ENCODE assay signal across 8 cellular contexts in the genomic region with DNA sequence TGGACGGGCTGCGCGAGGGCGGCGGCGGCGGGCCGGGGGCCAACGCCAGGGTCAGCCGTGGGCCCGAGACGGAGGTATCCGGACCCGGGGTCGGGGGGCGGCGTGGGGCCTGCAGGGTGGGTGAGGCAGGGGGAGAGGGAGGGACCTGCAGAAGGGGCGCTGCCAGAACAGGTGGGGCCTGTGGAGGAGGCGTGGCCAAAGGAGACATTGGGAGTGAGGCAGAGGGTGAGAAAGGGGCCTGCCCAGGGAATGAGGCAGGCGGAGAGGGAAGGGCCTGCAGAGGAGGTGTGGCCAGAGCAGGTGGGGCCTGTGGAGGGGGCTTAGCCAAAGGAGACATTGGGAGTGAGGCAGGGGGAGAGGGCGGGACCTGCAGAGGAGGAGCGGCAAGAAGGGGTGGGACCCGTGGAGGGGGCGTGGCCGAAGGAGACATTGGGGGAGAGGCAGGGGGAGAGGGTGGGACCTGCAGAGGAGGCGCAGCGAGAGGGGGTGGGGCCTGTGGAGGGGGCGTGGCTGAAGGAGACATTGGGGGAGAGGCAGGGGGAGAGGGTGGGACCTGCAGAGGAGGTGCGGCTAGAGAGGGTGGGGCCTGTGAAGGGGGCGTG. TPM values are rescaled to one million over a fixed set of nuclear protein-coding genes. Genes with fewer than 3 reads are reported as not detected.
DNase-seq lines count a peak whose midpoint lies in the region; ATAC-seq and TF ChIP-seq lines count a peak whose summit lies in the region.

No MANE protein-coding gene starts in this region.

- no peak overlapping the region for H3K4me3 ChIP-seq in WERI-Rb-1 (ENCODE audit: low read depth, low read length)
- H3K4me3 ChIP-seq in effector memory CD4-positive, alpha-beta T cell (ENCODE audit: insufficient read depth, low read depth, low read length, poor library complexity, severe bottlenecking): peak overlapping the region; percentile 48
- peak overlapping the region; percentile 74 for H3K4me3 ChIP-seq in naive thymus-derived CD4-positive, alpha-beta T cell (ENCODE audit: low read length)

- no peaks in the 10 kb centered on the region for H3K36me3 Mint-ChIP-seq in IgD-negative memory B cell
- H3K36me3 Mint-ChIP-seq in naive thymus-derived CD4-positive, alpha-beta T cell: peaks cover 0 to 5% (median 0%) of the 10 kb centered on the region in 5 donors

- peak; percentile 25 for ATAC-seq in naive thymus-derived CD4-positive, alpha-beta T cell
- ATAC-seq in HG02973 (IDR thresholded peaks at IDR 0.05; ENCODE audit: unreplicated experiment): no peak

- no peaks in the 10 kb centered on the region for H3K9me3 ChIP-seq in WERI-Rb-1 (ENCODE audit: severe bottlenecking)
- no peaks in the 10 kb centered on the region for H3K9me3 ChIP-seq in effector memory CD4-positive, alpha-beta T cell (ENCODE audit: control insufficient read depth, low read length)
- H3K9me3 ChIP-seq in naive thymus-derived CD4-positive, alpha-beta T cell (ENCODE audit: control insufficient read depth in 2 of 3, low read length in 3 of 3): no peaks in the 10 kb centered on the region

- in situ Hi-C loops in Caki2 (cut with HindIII; ENCODE audit: low pct_unique_long_range_greater_than_20kb, low sequenced_read_pairs): no loop called here

- intact Hi-C loops in naive thymus-derived CD4-positive, alpha-beta T cell (cut with micrococcal nuclease): loop anchor here (1.0 to 5.0 kb wide), 8 partner anchors 8 to 191 kb away; partner anchors contain the start of genes MAP2K7 (in 2 of the 2), SNAPC2 (in 2 of the 2) and TIMM44 (in 1 of the 2)

- H3K27ac Mint-ChIP-seq in IgD-negative memory B cell: peak overlapping the region in 1 of 3 donors; percentile 16
- peak overlapping the region in 6 of 9 donors; percentile 23 to 66 (median 58) for H3K27ac Mint-ChIP-seq in naive thymus-derived CD4-positive, alpha-beta T cell

- H3K27me3 Mint-ChIP-seq in IgD-negative memory B cell: peaks cover 21% of the 10 kb centered on the region
- peaks cover 0 to 60% (median 8%) of the 10 kb centered on the region in 5 donors for H3K27me3 Mint-ChIP-seq in naive thymus-derived CD4-positive, alpha-beta T cell

- H3K4me1 ChIP-seq in effector memory CD4-positive, alpha-beta T cell (ENCODE audit: control insufficient read depth, insufficient read depth, low read length, poor library complexity, severe bottlenecking): peaks cover 52% of the 10 kb centered on the region
- H3K4me1 ChIP-seq in naive thymus-derived CD4-positive, alpha-beta T cell (ENCODE audit: control insufficient read depth in 2 of 2, insufficient read depth in 2 of 2, low read length in 2 of 2): peaks cover 16 to 26% of the 10 kb centered on the region in 2 donors

- peaks cover 55% of the 10 kb centered on the region for H3K36me3 ChIP-seq in WERI-Rb-1
- H3K36me3 ChIP-seq in effector memory CD4-positive, alpha-beta T cell (ENCODE audit: control insufficient read depth, insufficient read depth, low read length): no peaks in the 10 kb centered on the region
- H3K36me3 ChIP-seq in naive thymus-derived CD4-positive, alpha-beta T cell (ENCODE audit: control insufficient read depth in 2 of 3, insufficient read depth in 3 of 3, low read length in 3 of 3): no peaks in the 10 kb centered on the region

- H3K27me3 ChIP-seq in WERI-Rb-1 (ENCODE audit: insufficient read depth, low read depth, severe bottlenecking): no peaks in the 10 kb centered on the region
- H3K27me3 ChIP-seq in effector memory CD4-positive, alpha-beta T cell (replicated peaks; ENCODE audit: control insufficient read depth, insufficient read depth, low read length, poor library complexity, severe bottlenecking): peaks cover 19% of the 10 kb centered on the region
- H3K27me3 ChIP-seq in naive thymus-derived CD4-positive, alpha-beta T cell (ENCODE audit: control insufficient read depth in 2 of 2, insufficient read depth in 2 of 2, low read length in 2 of 2): peaks cover 0 to 2% of the 10 kb centered on the region in 2 donors

- peak overlapping the region; percentile 43 to 90 (median 71) for H3K4me3 Mint-ChIP-seq in IgD-negative memory B cell
- peak overlapping the region; percentile 64 to 87 (median 75) for H3K4me3 Mint-ChIP-seq in naive thymus-derived CD4-positive, alpha-beta T cell

- POLR2A ChIA-PET in naive thymus-derived CD4-positive, alpha-beta T cell (lab: Charles Lee): interaction anchor here (1.0 to 1.7 kb wide), 7 partner anchors 12 to 1445 kb away, joined by 3 to 16 read pairs (median 5); partner anchors contain the start of genes MAP2K7, SNAPC2, TIMM44 and ZNF557

- H3K4me1 Mint-ChIP-seq in IgD-negative memory B cell: peaks cover 11 to 23% (median 13%) of the 10 kb centered on the region in 3 donors
- H3K4me1 Mint-ChIP-seq in naive thymus-derived CD4-positive, alpha-beta T cell: peaks cover 21 to 40% (median 36%) of the 10 kb centered on the region in 7 donors

- DNase-seq in Caki2 (ENCODE audit: low read depth) (peak; percentile 95), WERI-Rb-1 (peak; percentile 71), globus pallidus (ENCODE audit: low spot score) (no peak), NCI-H2171 (lab: John Stamatoyannopoulos, UW) (no peak)
- peak; percentile 42 to 51 (median 47) for DNase-seq in effector memory CD4-positive, alpha-beta T cell
- DNase-seq in naive thymus-derived CD4-positive, alpha-beta T cell: peak in 6 of 9 donors; percentile 49 to 80 (median 74)

- H3K9me3 Mint-ChIP-seq in IgD-negative memory B cell: peaks cover 0 to 4% (median 0%) of the 10 kb centered on the region in 3 donors
- H3K9me3 Mint-ChIP-seq in naive thymus-derived CD4-positive, alpha-beta T cell: peaks cover 0 to 5% (median 0%) of the 10 kb centered on the region in 11 donors

- no peak overlapping the region for H3K27ac ChIP-seq in WERI-Rb-1
- peak overlapping the region; percentile 42 for H3K27ac ChIP-seq in effector memory CD4-positive, alpha-beta T cell (ENCODE audit: insufficient read depth, low read length, poor library complexity, severe bottlenecking)
- H3K27ac ChIP-seq in naive thymus-derived CD4-positive, alpha-beta T cell (ENCODE audit: low read depth, low read length): peak overlapping the region; percentile 49

- CTCF ChIA-PET in naive thymus-derived CD4-positive, alpha-beta T cell (lab: Charles Lee): interaction anchor here (0.8 to 2.0 kb wide), 11 partner anchors 9 to 51 kb away, joined by 3 to 13 read pairs (median 5); partner anchors contain the start of genes MAP2K7, SNAPC2 and TGFBR3L

- TF ChIP-seq CTCF in WERI-Rb-1 (IDR thresholded peaks at IDR 0.05; ENCODE audit: low read depth, low read length): no peak

RNA-seq across cellular contexts. Expression of gene PRR36, which starts 4.2 kb away (rescaled TPM):
- 0.03 TPM in 1 of 2 replicates, not detected in the other for total RNA-seq in Caki2 (2014; rRNA removed; shearing (Covaris generic); ENCODE audit: low replicate concordance)
- not detected for polyA plus RNA-seq in IgD-negative memory B cell
- 1 to 10 TPM in 1 of 5 experiments, under 1 TPM in 3, not detected in 1; 0.08 to 1.2 (median 0.16) TPM for total RNA-seq in naive thymus-derived CD4-positive, alpha-beta T cell
- under 1 TPM; 0.08 to 0.12 TPM for polyA plus RNA-seq in naive thymus-derived CD4-positive, alpha-beta T cell

RNA-seq across cellular contexts. Expression of gene LRRC8E, which starts 18.3 kb away (rescaled TPM):
- 14.7 and 15.9 TPM in 2 replicates for total RNA-seq in Caki2 (2014; rRNA removed; shearing (Covaris generic); ENCODE audit: low replicate concordance)
- not detected for polyA plus RNA-seq in IgD-negative memory B cell
- total RNA-seq in naive thymus-derived CD4-positive, alpha-beta T cell: under 1 TPM in 1 of 5 experiments, not detected in 4; 0.24 TPM
- polyA plus RNA-seq in naive thymus-derived CD4-positive, alpha-beta T cell: under 1 TPM in 1 of 2 donors, not detected in 1; 0.53 TPM

RNA-seq across cellular contexts. Expression of gene MAP2K7, which starts 33.7 kb away (rescaled TPM):
- 5.0 and 8.6 TPM in 2 replicates for total RNA-seq in Caki2 (2014; rRNA removed; shearing (Covaris generic); ENCODE audit: low replicate concordance)
- 2.4 TPM for polyA plus RNA-seq in IgD-negative memory B cell
- total RNA-seq in naive thymus-derived CD4-positive, alpha-beta T cell: 100 to 1,000 TPM in 1 of 5 experiments, 10 to 100 TPM in 4; 48.7 to 109 (median 66.5) TPM
- polyA plus RNA-seq in naive thymus-derived CD4-positive, alpha-beta T cell: 1 to 10 TPM; 1.8 to 2.0 TPM

RNA-seq across cellular contexts. Expression of gene EVI5L, which starts 40.0 kb away (rescaled TPM):
- 2.9 and 10.7 TPM in 2 replicates for total RNA-seq in Caki2 (2014; rRNA removed; shearing (Covaris generic); ENCODE audit: low replicate concordance)
- polyA plus RNA-seq in IgD-negative memory B cell: 3.2 TPM
- total RNA-seq in naive thymus-derived CD4-positive, alpha-beta T cell: 10 to 100 TPM in 3 of 5 experiments, 1 to 10 TPM in 2; 7.4 to 12.2 (median 11.4) TPM
- polyA plus RNA-seq in naive thymus-derived CD4-positive, alpha-beta T cell: 1 to 10 TPM; 2.5 to 3.8 TPM

RNA-seq across cellular contexts. Expression of gene TGFBR3L, which starts 44.6 kb away (rescaled TPM):
- total RNA-seq in Caki2 (2014; rRNA removed; shearing (Covaris generic); ENCODE audit: low replicate concordance): not detected in 2 replicates
- not detected for polyA plus RNA-seq in IgD-negative memory B cell
- total RNA-seq in naive thymus-derived CD4-positive, alpha-beta T cell: 1 to 10 TPM in 4 of 5 experiments, under 1 TPM in 1; 0.27 to 4.0 (median 1.6) TPM
- polyA plus RNA-seq in naive thymus-derived CD4-positive, alpha-beta T cell: not detected

Comparison
In these comparisons a context has a peak if more than half of its experiments do, and no peak if none do; other contexts are left out.
1. DNase-seq: peak in Caki2 (single experiment), WERI-Rb-1 (single experiment), effector memory CD4-positive, alpha-beta T cell (3 of 3) and naive thymus-derived CD4-positive, alpha-beta T cell (6 of 9); none in globus pallidus (single experiment) and NCI-H2171 (single experiment).
2. RNA of gene LRRC8E, which starts 18.3 kb away (total RNA-seq): 14.7 to 15.9 TPM in Caki2; 0.24 TPM in naive thymus-derived CD4-positive, alpha-beta T cell; every median in the first group is over 10 times any median in the second.